1 cellular context compared by ENCODE assay signal in genomic region chr9:76166436-76166959, GRCh38.
TF ChIP-seq lines count a peak whose summit lies in the region.

No MANE protein-coding gene starts in this region.

TF ChIP-seq in WTC11, 78 proteins besides CTCF, POLR2A, EP300 and RAD21 (continued from another document):
- TF ChIP-seq AFF4 (CRISPR knock-in tag; IDR thresholded peaks at IDR 0.05; ENCODE audit: borderline replicate concordance) (no peak), ZNF512 (CRISPR knock-in tag; IDR thresholded peaks at IDR 0.05; ENCODE audit: borderline replicate concordance) (no peak), ATF3 (CRISPR knock-in tag; conservative IDR thresholded peaks at IDR 0.05) (no peak)
